Comparison of ENCODE assay signal across 1 cellular context in the genomic region with DNA sequence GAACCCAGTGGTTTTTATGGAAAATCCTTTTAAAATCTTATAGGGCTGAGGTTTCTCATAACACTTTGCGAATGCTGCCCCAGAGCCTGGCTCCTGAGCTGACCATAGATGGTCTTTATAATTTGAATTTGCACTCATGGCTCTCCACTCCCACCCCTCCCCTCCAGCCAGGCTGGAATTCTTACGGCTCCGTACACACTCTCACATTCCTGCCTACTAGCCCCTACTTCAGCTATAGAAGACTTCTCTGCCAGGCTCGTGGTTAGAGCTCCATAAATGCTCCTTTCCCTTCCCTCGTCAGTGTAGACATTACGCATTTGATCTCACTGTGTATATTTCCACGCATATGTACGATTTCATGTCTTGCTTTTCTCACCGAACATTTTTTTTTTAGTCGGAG.
TF ChIP-seq lines count a peak whose summit lies in the region.

No MANE protein-coding gene starts in this region.

TF ChIP-seq in HepG2, 621 proteins besides CTCF, POLR2A, EP300 and RAD21:
- TF ChIP-seq GATA4 (IDR thresholded peaks at IDR 0.05; ENCODE audit: borderline replicate concordance, low read depth) (no peak), MYNN (CRISPR knock-in tag; IDR thresholded peaks at IDR 0.05; ENCODE audit: low read depth) (no peak), ZNF772 (CRISPR knock-in tag; IDR thresholded peaks at IDR 0.05) (no peak), TBX2 (CRISPR knock-in tag; IDR thresholded peaks at IDR 0.05; ENCODE audit: borderline replicate concordance) (no peak)
- TF ChIP-seq, protein P1, sequence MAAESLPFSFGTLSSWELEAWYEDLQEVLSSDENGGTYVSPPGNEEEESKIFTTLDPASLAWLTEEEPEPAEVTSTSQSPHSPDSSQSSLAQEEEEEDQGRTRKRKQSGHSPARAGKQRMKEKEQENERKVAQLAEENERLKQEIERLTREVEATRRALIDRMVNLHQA (CRISPR knock-in tag; IDR thresholded peaks at IDR 0.05), result no peak
